In genomic region chr4:123832173-123833026, GRCh38 we compare ENCODE assay signal across 10 cellular contexts.
DNase-seq lines count a peak whose midpoint lies in the region; ATAC-seq and TF ChIP-seq lines count a peak whose summit lies in the region.
"Had no signal": no experiment of that assay in that cellular context is flagged by ENCODE, and none has a peak within 500 bp of the region (broad histone marks: within the 10 kb centered on the region; RNA-seq: fewer than 3 reads in every experiment).

No MANE protein-coding gene starts in this region.

- no peaks in the 10 kb centered on the region for H3K4me1 ChIP-seq in esophagus (ENCODE audit: control insufficient read depth in 2 of 2, insufficient read depth in 2 of 2, low read length in 1 of 2)
- no peaks in the 10 kb centered on the region for H3K4me1 ChIP-seq in mucosa of rectum (ENCODE audit: control insufficient read depth in 2 of 2, insufficient read depth in 2 of 2, low read length in 2 of 2)

- no peaks in the 10 kb centered on the region for H3K27me3 ChIP-seq in esophagus (ENCODE audit: control insufficient read depth in 1 of 2, insufficient read depth in 2 of 2, low read length in 2 of 2)
- no peaks in the 10 kb centered on the region for H3K27me3 ChIP-seq in mucosa of rectum (ENCODE audit: control insufficient read depth in 2 of 2, insufficient read depth in 2 of 2, low read length in 2 of 2)
- H3K27me3 ChIP-seq: neutrophil had no signal

- H3K36me3 ChIP-seq in esophagus (ENCODE audit: control insufficient read depth in 2 of 2, insufficient read depth in 2 of 2, low read length in 1 of 2) (no peaks in the 10 kb centered on the region), mucosa of rectum (ENCODE audit: control insufficient read depth in 2 of 2, insufficient read depth in 2 of 2, low read length in 2 of 2) (no peaks in the 10 kb centered on the region)
- H3K36me3 ChIP-seq: neutrophil had no signal

- H3K9ac ChIP-seq in mucosa of rectum (ENCODE audit: low read depth in 1 of 2, low read length in 2 of 2), result no peak overlapping the region

- peak; percentile 7 for DNase-seq in 8988T
- DNase-seq in NAMALWA (ENCODE audit: low spot score), result no peak
- no peak for DNase-seq in globus pallidus (ENCODE audit: low spot score)
- DNase-seq in NK-92 treated with Interleukin-12 subunit alpha and Interleukin-12 subunit beta, amount 100 ng/mL, for 24 hours (lab: John Stamatoyannopoulos, UW), result no peak
- DNase-seq: NCI-H2081 treated with DMSO at 0.1 percent for 48 hours had no signal

- H3K27ac ChIP-seq in esophagus (ENCODE audit: low read depth in 2 of 2, low read length in 1 of 2) (peak overlapping the region; percentile 2 to 8), mucosa of rectum (ENCODE audit: low read depth in 2 of 2, low read length in 2 of 2) (peak overlapping the region; percentile 70 to 74)
- H3K27ac ChIP-seq: neutrophil had no signal

- 53 to 61% methylated on average over 7 of the region's 7 CpGs for WGBS in esophagus, 2 donors

- no peak for ATAC-seq in GM18873 (IDR thresholded peaks at IDR 0.05; ENCODE audit: low FRiP score, unreplicated experiment)

- H3K9me3 ChIP-seq in esophagus (ENCODE audit: control insufficient read depth in 2 of 2, insufficient read depth in 1 of 2, low read depth in 1 of 2, low read length in 1 of 2) (no peaks in the 10 kb centered on the region), mucosa of rectum (ENCODE audit: control insufficient read depth in 2 of 2, low read length in 2 of 2) (no peaks in the 10 kb centered on the region)
- H3K9me3 ChIP-seq: neutrophil had no signal

- H3K4me3 ChIP-seq in esophagus (ENCODE audit: low read depth in 1 of 2, low read length in 2 of 2), result no peak overlapping the region
- H3K4me3 ChIP-seq in mucosa of rectum (ENCODE audit: low read length in 2 of 2), result no peak overlapping the region

TF ChIP-seq in PFSK-1, 5 proteins besides CTCF, POLR2A, EP300 and RAD21:
- TF ChIP-seq SIN3A (IDR thresholded peaks at IDR 0.05; ENCODE audit: borderline replicate concordance, insufficient read depth, low read length) (no peak; the same call in 1 of the 2 replicates), FOXP2 (optimal IDR thresholded peaks at IDR 0.05; ENCODE audit: borderline replicate concordance, extremely low read depth, extremely low read length, insufficient read depth) (no peak), REST (IDR thresholded peaks at IDR 0.05; ENCODE audit: insufficient read depth in 1 of 2, low read depth in 2 of 2, low read length in 2 of 2) (peak in 1 of 2 experiments; percentile 21; a peak in 1 of 4 replicates), TAF1 (IDR thresholded peaks at IDR 0.05; ENCODE audit: borderline replicate concordance, insufficient read depth, low read length) (no peak), POLR2AphosphoS5 (IDR thresholded peaks at IDR 0.05; ENCODE audit: low read depth, low read length) (peak; percentile 60; the same call in 1 of the 2 replicates)
